ENCODE assay signal across 23 cellular contexts in genomic region chr12:19095331-19095730, GRCh38. TPM values are rescaled to one million over a fixed set of nuclear protein-coding genes. Genes with fewer than 3 reads are reported as not detected.
A peak's percentile ranks its signal among the peaks of the same experiment; 100 is the strongest.
DNase-seq lines count a peak whose midpoint lies in the region; ATAC-seq and TF ChIP-seq lines count a peak whose summit lies in the region.
"Had no signal": no experiment of that assay in that cellular context is flagged by ENCODE, and none has a peak within 500 bp of the region (broad histone marks: within the 10 kb centered on the region; RNA-seq: fewer than 3 reads in every experiment).

No MANE protein-coding gene starts in this region.

- dilution Hi-C loops in mammary epithelial cell (cut with HindIII; ENCODE audit: low sequenced_read_pairs) = no loop called here

- H3K9me3 ChIP-seq in SJSA1 (replicated peaks) = no peaks in the 10 kb centered on the region
- peaks cover 3% of the 10 kb centered on the region for H3K9me3 ChIP-seq in mammary epithelial cell (replicated peaks; ENCODE audit: insufficient read depth, low read length)
- H3K9me3 ChIP-seq in smooth muscle cell (replicated peaks; ENCODE audit: low read depth) = no peaks in the 10 kb centered on the region
- H3K9me3 ChIP-seq in GM23248 (ENCODE audit: low read depth) = no peaks in the 10 kb centered on the region
- H3K9me3 ChIP-seq: BLaER1 had no signal

- no peaks in the 10 kb centered on the region for H3K4me1 Mint-ChIP-seq in activated T-cell treated with anti-CD3 and anti-CD28 coated beads, Interleukin-2, amount 50 U/mL, for 4 hours (ENCODE audit: low read depth)
- H3K4me1 Mint-ChIP-seq: CD4-positive, CD25-positive, alpha-beta regulatory T cell had no signal

- H3K27me3 Mint-ChIP-seq in activated T-cell treated with anti-CD3 and anti-CD28 coated beads, Interleukin-2, amount 50 U/mL, for 4 hours (ENCODE audit: low read depth) = no peaks in the 10 kb centered on the region

- no peaks in the 10 kb centered on the region for H3K36me3 Mint-ChIP-seq in activated T-cell treated with anti-CD3 and anti-CD28 coated beads, Interleukin-2, amount 50 U/mL, for 4 hours (ENCODE audit: insufficient read depth)
- H3K36me3 Mint-ChIP-seq: CD4-positive, CD25-positive, alpha-beta regulatory T cell had no signal

- no peak overlapping the region for H3K4me3 ChIP-seq in SJSA1
- no peak overlapping the region for H3K4me3 ChIP-seq in mammary epithelial cell (replicated peaks in 1 of 3; ENCODE audit: insufficient read depth in 1 of 3, low read depth in 2 of 3, low read length in 3 of 3)
- H3K4me3 ChIP-seq in smooth muscle cell = peak overlapping the region; percentile 14
- H3K4me3 ChIP-seq in GM23248 = no peak overlapping the region
- H3K4me3 ChIP-seq: BLaER1, SK-N-MC had no signal

- H3K9me3 Mint-ChIP-seq in activated T-cell treated with anti-CD3 and anti-CD28 coated beads, Interleukin-2, amount 50 U/mL, for 4 hours = no peaks in the 10 kb centered on the region
- H3K9me3 Mint-ChIP-seq: H9 had no signal

- no peak overlapping the region for H3K9ac ChIP-seq in mammary epithelial cell (ENCODE audit: insufficient read depth, low read length)
- H3K9ac ChIP-seq in smooth muscle cell (ENCODE audit: low read depth) = no peak overlapping the region
- no peak overlapping the region for H3K9ac ChIP-seq in GM23248
- H3K9ac ChIP-seq: BLaER1 had no signal

- H3K4me2 ChIP-seq in mammary epithelial cell (ENCODE audit: insufficient read depth, low read depth, low read length) = no peak overlapping the region
- no peak overlapping the region for H3K4me2 ChIP-seq in smooth muscle cell
- H3K4me2 ChIP-seq in GM23248 (ENCODE audit: unreplicated experiment) = no peak overlapping the region
- H3K4me2 ChIP-seq: BLaER1 had no signal

- 98% methylated on average over 3 of the region's 3 CpGs for WGBS in mammary epithelial cell (ENCODE audit: low coverage, missing lambda C conversion rate)
- WGBS in smooth muscle cell (ENCODE audit: low lambda C conversion rate) = 76% methylated on average over 3 of the region's 3 CpGs
- 90 to 93% methylated on average over 3 of the region's 3 CpGs for WGBS in GM23248 (ENCODE audit: low coverage in 1 of 2, low lambda C conversion rate in 2 of 2, missing lambda C conversion rate in 2 of 2), 2 experiments

- BruUV-seq in mammary epithelial cell (replicated peaks; lab: Mats Ljungman, UMichigan) = no TSS peak

- no peaks in the 10 kb centered on the region for H3K79me2 ChIP-seq in mammary epithelial cell (ENCODE audit: insufficient read depth, low read length)
- no peaks in the 10 kb centered on the region for H3K79me2 ChIP-seq in smooth muscle cell (ENCODE audit: low read depth)
- H3K79me2 ChIP-seq in GM23248 (ENCODE audit: insufficient read depth) = no peaks in the 10 kb centered on the region

- H3K27me3 ChIP-seq in SJSA1 (replicated peaks) = no peaks in the 10 kb centered on the region
- no peaks in the 10 kb centered on the region for H3K27me3 ChIP-seq in mammary epithelial cell (ENCODE audit: insufficient read depth, low read length)
- H3K27me3 ChIP-seq in smooth muscle cell (ENCODE audit: low read depth) = no peaks in the 10 kb centered on the region
- no peaks in the 10 kb centered on the region for H3K27me3 ChIP-seq in GM23248 (replicated peaks; ENCODE audit: insufficient read depth)
- H3K27me3 ChIP-seq: BLaER1 had no signal

- H3K36me3 ChIP-seq in SJSA1 (no peaks in the 10 kb centered on the region), mammary epithelial cell (ENCODE audit: insufficient read depth, low read length) (no peaks in the 10 kb centered on the region), smooth muscle cell (ENCODE audit: low read depth) (no peaks in the 10 kb centered on the region), GM23248 (ENCODE audit: low read depth) (no peaks in the 10 kb centered on the region)
- H3K36me3 ChIP-seq: BLaER1 had no signal

- H3K4me1 ChIP-seq in SJSA1 (replicated peaks) (peaks cover 26% of the 10 kb centered on the region), mammary epithelial cell (ENCODE audit: insufficient read depth, low read length) (peaks cover 9% of the 10 kb centered on the region), smooth muscle cell (ENCODE audit: low read depth) (no peaks in the 10 kb centered on the region), GM23248 (ENCODE audit: insufficient read depth) (peaks cover 18% of the 10 kb centered on the region)
- H3K4me1 ChIP-seq: BLaER1 had no signal

- in situ Hi-C loops in mammary epithelial cell (cut with MboI; ENCODE audit: low sequenced_read_pairs in 2 of 2) (no loop called here), GM23248 (cut with MboI) (no loop called here)

- no peak overlapping the region for H2AFZ ChIP-seq in mammary epithelial cell (ENCODE audit: low read depth, low read length)
- H2AFZ ChIP-seq in smooth muscle cell (ENCODE audit: low read depth) = no peak overlapping the region
- H2AFZ ChIP-seq in GM23248 = no peak overlapping the region

- H3K27ac ChIP-seq in SJSA1 (peak overlapping the region; percentile 49), mammary epithelial cell (ENCODE audit: insufficient read depth, low read depth, low read length) (peak overlapping the region; percentile 90), smooth muscle cell (ENCODE audit: low read depth) (no peak overlapping the region), GM23248 (no peak overlapping the region)
- H3K27ac ChIP-seq: BLaER1, SK-N-MC had no signal

- no peak overlapping the region for H3K4me3 Mint-ChIP-seq in activated T-cell treated with anti-CD3 and anti-CD28 coated beads, Interleukin-2, amount 50 U/mL, for 4 hours
- H3K4me3 Mint-ChIP-seq: CD4-positive, CD25-positive, alpha-beta regulatory T cell; H9 had no signal

- CTCF ChIA-PET in mammary epithelial cell (lab: Charles Lee; ENCODE audit: low non-redundant PET) = no interaction called here

- H4K20me1 ChIP-seq in mammary epithelial cell (ENCODE audit: insufficient read depth, low read length) = no peaks in the 10 kb centered on the region
- H4K20me1 ChIP-seq in smooth muscle cell (ENCODE audit: low read depth) = no peaks in the 10 kb centered on the region
- no peaks in the 10 kb centered on the region for H4K20me1 ChIP-seq in GM23248 (ENCODE audit: insufficient read depth)
- H4K20me1 ChIP-seq: BLaER1 had no signal

- H3K9me2 ChIP-seq in GM23248 (ENCODE audit: insufficient read depth) = no peaks in the 10 kb centered on the region

- TF ChIP-seq CTCF in mammary epithelial cell (conservative IDR thresholded peaks at IDR 0.05 in 1 of 2, IDR thresholded peaks at IDR 0.05 in 1 of 2; ENCODE audit: extremely low read depth in 1 of 2, insufficient read depth in 1 of 2, low read depth in 1 of 2, low read length in 2 of 2) = no peak
- no peak for TF ChIP-seq CTCF in smooth muscle cell (IDR thresholded peaks at IDR 0.05; ENCODE audit: borderline replicate concordance, insufficient read depth, poor library complexity, severe bottlenecking)

- H3F3A ChIP-seq in smooth muscle cell (ENCODE audit: low read depth) (no peaks in the 10 kb centered on the region), GM23248 (ENCODE audit: insufficient read depth) (peaks cover 5% of the 10 kb centered on the region; the same call in 1 of the 2 replicates)

- intact Hi-C loops in mammary epithelial cell (cut with micrococcal nuclease) = no loop called here

- ATAC-seq in activated T-cell treated with anti-CD3 and anti-CD28 coated beads, Interleukin-2, amount 50 U/mL, for 4 hours = no peak
- no peak for ATAC-seq in GM21423 (IDR thresholded peaks at IDR 0.05; ENCODE audit: unreplicated experiment)
- ATAC-seq: Panc1 had no signal

- peak; percentile 15 for DNase-seq in Daoy (ENCODE audit: low read depth)
- DNase-seq in SJSA1 (ENCODE audit: low read depth in 1 of 2, low spot score in 2 of 2) = peak in 1 of 2 experiments; percentile 30
- DNase-seq in mammary epithelial cell = no peak
- no peak for DNase-seq in smooth muscle cell (lab: John Stamatoyannopoulos, UW; ENCODE audit: unreplicated experiment)
- DNase-seq in activated T-cell treated with anti-CD3 and anti-CD28 coated beads, Interleukin-2, amount 50 U/mL, for 4 hours = no peak
- DNase-seq in GM23248 = no peak
- DNase-seq: CD4-positive, CD25-positive, alpha-beta regulatory T cell; DMS53; GDM1; H9; KBM-7; MM.1S; NCI-H1048; NCI-H1417; NCI-H1694; NCI-H2029 treated with DMSO at 0.1 percent for 48 hours; NCI-H2227 treated with DMSO at 0.1 percent for 48 hours; NCI-H526 treated with DMSO at 0.1 percent for 48 hours; SHP77 treated with DMSO at 0.1 percent for 48 hours had no signal

RNA-seq across cellular contexts. Expression of gene PLEKHA5, which starts 34.2 kb away (rescaled TPM):
- total RNA-seq in Daoy (2014; rRNA removed; shearing (Covaris generic)) = 15.3 and 19.9 TPM in 2 replicates
- 11.9 and 21.1 TPM in 2 replicates for total RNA-seq in SJSA1 (2014; rRNA removed; shearing (Covaris generic))
- total RNA-seq in mammary epithelial cell (10 to 100 TPM; 54.3 to 76.5 TPM), smooth muscle cell (42.8 and 43.1 TPM in 2 replicates)
- polyA plus RNA-seq in mammary epithelial cell (10.9 TPM), smooth muscle cell (21.4 and 27.4 TPM in 2 replicates), GM23248 (2016; fragmentation: Nextera tagmentation; extraction: Ambion mirVana) (9.1 and 10.0 TPM in 2 replicates)
- polyA minus RNA-seq in mammary epithelial cell = 35.2 TPM
- 1 to 10 TPM in 2 of 3 donors, under 1 TPM in 1; 0.66 to 2.9 (median 2.0) TPM for total RNA-seq in activated T-cell treated with anti-CD3 and anti-CD28 coated beads, Interleukin-2, amount 50 U/mL, for 4 hours
- total RNA-seq in GM23248 (2014; rRNA removed; shearing (Covaris generic)) = 12.1 and 12.4 TPM in 2 replicates

Comparison
In these comparisons a context has a peak if more than half of its experiments do, and no peak if none do; other contexts are left out.
1. H3K27ac ChIP-seq: peak in SJSA1 (single experiment) and mammary epithelial cell (single experiment); none in smooth muscle cell (single experiment) and GM23248 (single experiment).